23 cellular contexts compared by ENCODE assay signal in the genomic region with DNA sequence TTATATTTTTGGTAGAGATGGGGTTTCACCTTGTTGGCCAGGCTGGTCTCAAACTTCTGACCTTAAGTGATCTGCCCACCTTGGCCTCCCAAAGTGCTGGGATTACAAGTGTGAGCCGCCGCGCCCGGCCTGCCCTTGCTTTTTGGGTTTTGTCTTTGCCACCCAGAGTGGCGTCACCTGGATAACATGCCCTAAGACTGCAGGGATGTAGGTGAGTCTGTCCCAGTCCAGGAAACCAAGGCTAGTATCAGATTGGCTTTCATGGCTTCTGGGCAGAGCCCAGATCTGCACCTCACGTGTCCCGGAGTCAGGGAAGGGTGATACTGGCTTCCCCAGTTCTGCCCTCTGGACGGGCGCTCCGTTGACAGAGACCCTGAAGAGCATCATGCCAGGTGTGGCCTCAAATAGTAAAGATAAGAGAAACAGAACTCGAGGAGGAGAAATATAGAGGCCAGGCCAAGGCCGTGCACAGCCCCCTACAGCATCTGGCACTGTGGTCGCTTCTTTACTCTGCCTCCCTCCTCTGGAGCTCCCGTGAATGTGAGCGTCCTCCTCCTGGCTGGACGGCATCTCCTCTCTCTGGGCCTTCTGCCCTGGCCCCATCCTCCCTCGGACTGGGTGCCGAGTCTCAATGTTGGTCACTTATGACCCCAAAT. TPM values are rescaled to one million over a fixed set of nuclear protein-coding genes. Genes with fewer than 3 reads are reported as not detected.
"Had no signal": no experiment of that assay in that cellular context is flagged by ENCODE, and none has a peak within 500 bp of the region (broad histone marks: within the 10 kb centered on the region; RNA-seq: fewer than 3 reads in every experiment).

No MANE protein-coding gene starts in this region.

- FAIRE-seq: astrocyte, bronchial epithelial cell, colon, endometrium had no signal

- H3K9me3 Mint-ChIP-seq: activated CD4-positive, alpha-beta memory T cell treated with anti-CD3 and anti-CD28 coated beads for 36 hours; activated T-cell treated with anti-CD3 and anti-CD28 coated beads, Interleukin-2, amount 50 U/mL, for 4 hours; activated T-helper 17 cell treated with anti-CD3 and anti-CD28 coated beads, Interleukin-2, amount 50 U/mL, for 72 hours; central memory CD8-positive, alpha-beta T cell had no signal

- H3K9me3 ChIP-seq: gastrocnemius medialis, heart left ventricle had no signal

- H3K36me3 Mint-ChIP-seq: activated CD4-positive, alpha-beta memory T cell treated with anti-CD3 and anti-CD28 coated beads for 36 hours; activated naive CD8-positive, alpha-beta T cell had no signal

- H3K4me3 ChIP-seq: gastrocnemius medialis, heart left ventricle had no signal

- H3K27me3 ChIP-seq: brain microvascular endothelial cell, foreskin keratinocyte had no signal

- H3K4me3 Mint-ChIP-seq: activated CD4-positive, alpha-beta memory T cell treated with anti-CD3 and anti-CD28 coated beads for 36 hours; activated CD4-positive, alpha-beta T cell treated with anti-CD3 and anti-CD28 coated beads for 36 hours; activated CD4-positive, alpha-beta T cell treated with anti-CD3 and anti-CD28 coated beads, Interleukin-2, amount 10 ng/mL, durations not matched to agents 24 days and 14 days; activated CD8-positive, alpha-beta T cell treated with anti-CD3 and anti-CD28 coated beads, Interleukin-2, amount 10 ng/mL, durations not matched to agents 7 days and 5 days; activated naive CD8-positive, alpha-beta T cell; activated T-cell treated with anti-CD3 and anti-CD28 coated beads, Interleukin-2, amount 50 U/mL, for 4 hours; activated T-helper 17 cell treated with anti-CD3 and anti-CD28 coated beads, Interleukin-2, amount 50 U/mL, for 72 hours; central memory CD8-positive, alpha-beta T cell had no signal

- H3K36me3 ChIP-seq: brain microvascular endothelial cell, gastrocnemius medialis, heart left ventricle had no signal

- H3K27ac ChIP-seq: brain microvascular endothelial cell, epithelial cell of prostate, foreskin keratinocyte, gastrocnemius medialis, heart left ventricle had no signal

- DNase-seq: amniotic stem cell; brain microvascular endothelial cell; cortex of kidney; effector CD8-positive, alpha-beta T cell; foreskin keratinocyte; gastrocnemius medialis; heart left ventricle had no signal

- H3K4me1 ChIP-seq: foreskin keratinocyte, gastrocnemius medialis had no signal

- ATAC-seq: foreskin keratinocyte, gastrocnemius medialis had no signal

- H3K4me1 Mint-ChIP-seq: central memory CD8-positive, alpha-beta T cell had no signal

- H3K27ac Mint-ChIP-seq: activated CD4-positive, alpha-beta memory T cell treated with anti-CD3 and anti-CD28 coated beads for 36 hours; activated CD4-positive, alpha-beta T cell treated with anti-CD3 and anti-CD28 coated beads for 36 hours; activated CD4-positive, alpha-beta T cell treated with anti-CD3 and anti-CD28 coated beads, Interleukin-2, amount 10 ng/mL, durations not matched to agents 24 days and 14 days; activated CD8-positive, alpha-beta T cell treated with anti-CD3 and anti-CD28 coated beads, Interleukin-2, amount 10 ng/mL, durations not matched to agents 7 days and 5 days; activated naive CD8-positive, alpha-beta T cell; activated T-helper 17 cell treated with anti-CD3 and anti-CD28 coated beads, Interleukin-2, amount 50 U/mL, for 72 hours had no signal

RNA-seq across cellular contexts. Expression of gene APOBEC3B, which starts 7.8 kb away (rescaled TPM):
- total RNA-seq: bronchial epithelial cell, cerebellum had no signal

RNA-seq across cellular contexts. Expression of gene APOBEC3A, which starts 16.9 kb away (rescaled TPM):
- total RNA-seq: activated CD4-positive, alpha-beta T cell treated with anti-CD3 and anti-CD28 coated beads for 36 hours; activated CD4-positive, alpha-beta T cell treated with anti-CD3 and anti-CD28 coated beads, Interleukin-2, amount 10 ng/mL, durations not matched to agents 24 days and 14 days; activated CD8-positive, alpha-beta T cell treated with anti-CD3 and anti-CD28 coated beads, Interleukin-2, amount 10 ng/mL, durations not matched to agents 7 days and 5 days; activated T-helper 17 cell treated with anti-CD3 and anti-CD28 coated beads, Interleukin-2, amount 50 U/mL, for 72 hours; astrocyte; bronchial epithelial cell; cerebellum; dermis blood vessel endothelial cell; endothelial cell of umbilical vein; foreskin keratinocyte had no signal
- polyA plus RNA-seq: endothelial cell of umbilical vein, foreskin keratinocyte had no signal

RNA-seq across cellular contexts. Expression of gene APOBEC3D, which starts 46.6 kb away (rescaled TPM):
- total RNA-seq: cerebellum, foreskin keratinocyte had no signal
